In genomic region chrX:113522814-113523213, GRCh38 we compare ENCODE assay signal across 11 cellular contexts.
A peak's percentile ranks its signal among the peaks of the same experiment; 100 is the strongest.
DNase-seq lines count a peak whose midpoint lies in the region; ATAC-seq, FAIRE-seq and TF ChIP-seq lines count a peak whose summit lies in the region.
"Had no signal": no experiment of that assay in that cellular context is flagged by ENCODE, and none has a peak within 500 bp of the region (broad histone marks: within the 10 kb centered on the region; RNA-seq: fewer than 3 reads in every experiment).

No MANE protein-coding gene starts in this region.

- in situ Hi-C loops in mammary epithelial cell (cut with MboI; ENCODE audit: low sequenced_read_pairs in 2 of 2) (no loop called here), HepG2 (cut with HindIII; ENCODE audit: extremely low pct_ligation_motif_present, low pct_unique_long_range_greater_than_20kb) (no loop called here)

- DNase-seq in NAMALWA (ENCODE audit: low spot score) (peak; percentile 35), mammary epithelial cell (no peak), HepG2 (ENCODE audit: low spot score) (no peak), MCF 10A (ENCODE audit: unreplicated experiment) (no peak)
- peak; percentile 10 for DNase-seq in stimulated activated naive B cell treated with anti-CD40 and anti-IgM and Interleukin-4, amounts not matched to agents 10 μg/mL and 1 μg/mL and 100 μg/mL, for 72 hours
- DNase-seq: erythroblast, NCI-H69 had no signal

- no peak overlapping the region for H3K27ac Mint-ChIP-seq in stimulated activated naive B cell treated with anti-CD40 and anti-IgM and Interleukin-4, amounts not matched to agents 10 μg/mL and 1 μg/mL and 100 μg/mL, for 72 hours
- no peak overlapping the region for H3K27ac Mint-ChIP-seq in MCF 10A (ENCODE audit: low read depth, unreplicated experiment)
- H3K27ac Mint-ChIP-seq: activated naive CD8-positive, alpha-beta T cell; stimulated activated effector memory CD8-positive, alpha-beta T cell treated with anti-CD3 and anti-CD28 coated beads, Interleukin-12 subunit alpha, Interleukin-12 subunit beta, amount 100 ng/mL, for 72 hours had no signal

- H3K4me1 ChIP-seq in mammary epithelial cell (ENCODE audit: insufficient read depth, low read length) (no peaks in the 10 kb centered on the region), HepG2 (ENCODE audit: insufficient read depth, low read length) (no peaks in the 10 kb centered on the region)

- CTCF ChIA-PET in mammary epithelial cell (lab: Charles Lee; ENCODE audit: low non-redundant PET) (no interaction called here), HepG2 (lab: Yijun Ruan, JAX; ENCODE audit: low intra/inter-chr PET ratio, low total read pairs) (no interaction called here), MCF 10A (lab: Yijun Ruan, JAX) (no interaction called here)

- H2AFZ ChIP-seq in mammary epithelial cell (ENCODE audit: low read depth, low read length) (no peak overlapping the region), HepG2 (ENCODE audit: low read length) (no peak overlapping the region)

- H3K4me2 ChIP-seq in mammary epithelial cell (ENCODE audit: insufficient read depth, low read depth, low read length) (no peak overlapping the region), HepG2 (ENCODE audit: low read depth, low read length) (no peak overlapping the region)

- no TSS peak for BruUV-seq in mammary epithelial cell (replicated peaks; lab: Mats Ljungman, UMichigan)
- BruUV-seq in HepG2 (replicated peaks; lab: Mats Ljungman, UMichigan), result no TSS peak
- no TSS peak for BruUV-seq in MCF 10A (replicated peaks; lab: Mats Ljungman, UMichigan)

- H3K36me3 ChIP-seq in mammary epithelial cell (ENCODE audit: insufficient read depth, low read length) (no peaks in the 10 kb centered on the region), HepG2 (replicated peaks in 1 of 2; ENCODE audit: control insufficient read depth in 1 of 2, insufficient read depth in 2 of 2, low read length in 2 of 2) (no peaks in the 10 kb centered on the region)

- ATAC-seq in GM19397 (IDR thresholded peaks at IDR 0.05; ENCODE audit: unreplicated experiment) (peak; percentile 99), HG02938 (IDR thresholded peaks at IDR 0.05; ENCODE audit: unreplicated experiment) (peak; percentile 99), HepG2 (no peak)
- ATAC-seq in stimulated activated naive B cell treated with anti-CD40 and anti-IgM and Interleukin-4, amounts not matched to agents 10 μg/mL and 1 μg/mL and 100 μg/mL, for 72 hours (replicated peaks), result peak; percentile 94 to 100
- ATAC-seq: stimulated activated effector memory CD8-positive, alpha-beta T cell treated with anti-CD3 and anti-CD28 coated beads, Interleukin-12 subunit alpha, Interleukin-12 subunit beta, amount 100 ng/mL, for 72 hours had no signal

- no peaks in the 10 kb centered on the region for H3K36me3 Mint-ChIP-seq in stimulated activated naive B cell treated with anti-CD40 and anti-IgM and Interleukin-4, amounts not matched to agents 10 μg/mL and 1 μg/mL and 100 μg/mL, for 72 hours
- H3K36me3 Mint-ChIP-seq in MCF 10A (ENCODE audit: insufficient read depth, unreplicated experiment), result no peaks in the 10 kb centered on the region
- H3K36me3 Mint-ChIP-seq: activated naive CD8-positive, alpha-beta T cell; stimulated activated effector memory CD8-positive, alpha-beta T cell treated with anti-CD3 and anti-CD28 coated beads, Interleukin-12 subunit alpha, Interleukin-12 subunit beta, amount 100 ng/mL, for 72 hours had no signal

- TF ChIP-seq CTCF in mammary epithelial cell (conservative IDR thresholded peaks at IDR 0.05 in 1 of 2, IDR thresholded peaks at IDR 0.05 in 1 of 2; ENCODE audit: extremely low read depth in 1 of 2, insufficient read depth in 1 of 2, low read depth in 1 of 2, low read length in 2 of 2) (no peak), HepG2 (CRISPR knock-in tag; IDR thresholded peaks at IDR 0.05) (no peak), MCF 10A (IDR thresholded peaks at IDR 0.05; ENCODE audit: unreplicated experiment) (no peak)

- H3K27me3 ChIP-seq in mammary epithelial cell (ENCODE audit: insufficient read depth, low read length) (peaks cover 3% of the 10 kb centered on the region), HepG2 (ENCODE audit: control insufficient read depth in 1 of 2, insufficient read depth in 2 of 2, low read length in 2 of 2) (no peaks in the 10 kb centered on the region)

- H3K9me3 Mint-ChIP-seq in stimulated activated naive B cell treated with anti-CD40 and anti-IgM and Interleukin-4, amounts not matched to agents 10 μg/mL and 1 μg/mL and 100 μg/mL, for 72 hours, result no peaks in the 10 kb centered on the region
- H3K9me3 Mint-ChIP-seq in MCF 10A (ENCODE audit: unreplicated experiment), result no peaks in the 10 kb centered on the region

- TF ChIP-seq EP300 in HepG2 (IDR thresholded peaks at IDR 0.05; ENCODE audit: low read depth in 2 of 2, low read length in 2 of 2) (no peak), HepG2 (CRISPR knock-in tag; IDR thresholded peaks at IDR 0.05; ENCODE audit: borderline replicate concordance) (no peak)

- peaks cover 0 to 5% of the 10 kb centered on the region in 2 donors for H3K4me1 Mint-ChIP-seq in stimulated activated naive B cell treated with anti-CD40 and anti-IgM and Interleukin-4, amounts not matched to agents 10 μg/mL and 1 μg/mL and 100 μg/mL, for 72 hours
- no peaks in the 10 kb centered on the region for H3K4me1 Mint-ChIP-seq in MCF 10A (ENCODE audit: insufficient read depth, unreplicated experiment)
- H3K4me1 Mint-ChIP-seq: stimulated activated effector memory CD8-positive, alpha-beta T cell treated with anti-CD3 and anti-CD28 coated beads, Interleukin-12 subunit alpha, Interleukin-12 subunit beta, amount 100 ng/mL, for 72 hours had no signal

- FAIRE-seq in HepG2 (lab: Jason Lieb, UNC), result no peak

- no peak overlapping the region for H3K4me3 Mint-ChIP-seq in stimulated activated naive B cell treated with anti-CD40 and anti-IgM and Interleukin-4, amounts not matched to agents 10 μg/mL and 1 μg/mL and 100 μg/mL, for 72 hours
- no peak overlapping the region for H3K4me3 Mint-ChIP-seq in MCF 10A (ENCODE audit: unreplicated experiment)
- H3K4me3 Mint-ChIP-seq: activated naive CD8-positive, alpha-beta T cell; stimulated activated effector memory CD8-positive, alpha-beta T cell treated with anti-CD3 and anti-CD28 coated beads, Interleukin-12 subunit alpha, Interleukin-12 subunit beta, amount 100 ng/mL, for 72 hours had no signal

- H3K9me3 ChIP-seq in mammary epithelial cell (replicated peaks; ENCODE audit: insufficient read depth, low read length) (no peaks in the 10 kb centered on the region), HepG2 (ENCODE audit: low read length) (no peaks in the 10 kb centered on the region)

- dilution Hi-C loops in mammary epithelial cell (cut with HindIII; ENCODE audit: low sequenced_read_pairs), result no loop called here

- H3K4me3 ChIP-seq in mammary epithelial cell (replicated peaks in 1 of 3; ENCODE audit: insufficient read depth in 1 of 3, low read depth in 2 of 3, low read length in 3 of 3), result no peak overlapping the region
- no peak overlapping the region for H3K4me3 ChIP-seq in HepG2 (replicated peaks in 1 of 3; ENCODE audit: insufficient read depth in 1 of 3, low read depth in 2 of 3, low read length in 3 of 3)

- intact Hi-C loops in mammary epithelial cell (cut with micrococcal nuclease), result no loop called here
- intact Hi-C loops in HepG2 (cut with micrococcal nuclease; ENCODE audit: unreplicated experiment), result no loop called here
- intact Hi-C loops in MCF 10A (cut with micrococcal nuclease), result no loop called here

- H3K9ac ChIP-seq in mammary epithelial cell (ENCODE audit: insufficient read depth, low read length) (no peak overlapping the region), HepG2 (ENCODE audit: insufficient read depth, low read depth, low read length) (no peak overlapping the region)

- H3K27ac ChIP-seq in mammary epithelial cell (ENCODE audit: insufficient read depth, low read depth, low read length), result no peak overlapping the region
- H3K27ac ChIP-seq in HepG2 (ENCODE audit: extremely low read length, insufficient read depth, low read length), result no peak overlapping the region

- 79% methylated on average over 3 of the region's 3 CpGs for WGBS in mammary epithelial cell (ENCODE audit: low coverage, missing lambda C conversion rate)
- 0% methylated on average over 2 of the region's 3 CpGs for WGBS in HepG2 (ENCODE audit: low lambda C conversion rate)

- TF ChIP-seq POLR2A in HepG2 (IDR thresholded peaks at IDR 0.05; ENCODE audit: insufficient read depth in 1 of 2, low read depth in 2 of 2, low read length in 2 of 2), result no peak

- H3K27me3 Mint-ChIP-seq in stimulated activated naive B cell treated with anti-CD40 and anti-IgM and Interleukin-4, amounts not matched to agents 10 μg/mL and 1 μg/mL and 100 μg/mL, for 72 hours, result peaks cover 0 to 4% of the 10 kb centered on the region in 2 donors
- H3K27me3 Mint-ChIP-seq in MCF 10A (ENCODE audit: insufficient read depth, unreplicated experiment), result peaks cover 32% of the 10 kb centered on the region
- H3K27me3 Mint-ChIP-seq: activated naive CD8-positive, alpha-beta T cell had no signal

- POLR2A ChIA-PET in HepG2 (lab: Yijun Ruan, JAX), result no interaction called here
- POLR2A ChIA-PET in MCF 10A (lab: Yijun Ruan, JAX), result no interaction called here

- no peaks in the 10 kb centered on the region for H4K20me1 ChIP-seq in mammary epithelial cell (ENCODE audit: insufficient read depth, low read length)
- no peaks in the 10 kb centered on the region for H4K20me1 ChIP-seq in HepG2 (ENCODE audit: insufficient read depth, low read length)

- no peaks in the 10 kb centered on the region for H3K79me2 ChIP-seq in mammary epithelial cell (ENCODE audit: insufficient read depth, low read length)
- no peaks in the 10 kb centered on the region for H3K79me2 ChIP-seq in HepG2 (ENCODE audit: insufficient read depth, low read length)

- TF ChIP-seq RAD21 in HepG2 (CRISPR knock-in tag; IDR thresholded peaks at IDR 0.05), result no peak

TF ChIP-seq in HepG2, 621 proteins besides CTCF, POLR2A, EP300 and RAD21 (continues in another document):
- no peak for TF ChIP-seq RNF2 (conservative IDR thresholded peaks at IDR 0.05; ENCODE audit: low read depth)
- no peak for TF ChIP-seq TGIF2 (CRISPR knock-in tag; IDR thresholded peaks at IDR 0.05)
- no peak for TF ChIP-seq CREB1 (IDR thresholded peaks at IDR 0.05)
- TF ChIP-seq CREB1 (CRISPR knock-in tag; IDR thresholded peaks at IDR 0.05), result no peak
- no peak for TF ChIP-seq ZNF619 (CRISPR knock-in tag; IDR thresholded peaks at IDR 0.05)
- no peak for TF ChIP-seq SRSF9 (IDR thresholded peaks at IDR 0.05; ENCODE audit: borderline replicate concordance, insufficient read depth, low read depth, low read length, poor library complexity, severe bottlenecking)

Comparison
In these comparisons a context has a peak if more than half of its experiments do, and no peak if none do; other contexts are left out.
1. DNase-seq: peak in NAMALWA (single experiment) and stimulated activated naive B cell treated with anti-CD40 and anti-IgM and Interleukin-4, amounts not matched to agents 10 μg/mL and 1 μg/mL and 100 μg/mL, for 72 hours (single experiment); none in mammary epithelial cell (single experiment), HepG2 (single experiment) and MCF 10A (single experiment).